ENCODE assay signal across 8 cellular contexts in genomic region chr5:95869173-95869855, GRCh38. TPM values are rescaled to one million over a fixed set of nuclear protein-coding genes. Genes with fewer than 3 reads are reported as not detected.
DNase-seq lines count a peak whose midpoint lies in the region; ATAC-seq and TF ChIP-seq lines count a peak whose summit lies in the region.
"Not testable (repeated sequence)": the region's sequence is repeated elsewhere in the genome, so short reads cannot be mapped to it uniquely, and the experiment has no call there.

No MANE protein-coding gene starts in this region.

- not testable (repeated sequence) for H3K9me3 Mint-ChIP-seq in CD4-positive, CD25-positive, alpha-beta regulatory T cell

- H3K27me3 ChIP-seq in CD4-positive, CD25-positive, alpha-beta regulatory T cell (ENCODE audit: control insufficient read depth, insufficient read depth, low read length); KMS-11 (ENCODE audit: insufficient read depth, low read depth); left lung: not testable (repeated sequence)

- H3K27ac ChIP-seq in CD4-positive, CD25-positive, alpha-beta regulatory T cell (ENCODE audit: insufficient read depth, low read length, poor library complexity, severe bottlenecking): peak overlapping the region; percentile 64
- H3K27ac ChIP-seq in KMS-11: peak overlapping the region; percentile 28
- H3K27ac ChIP-seq in left lung: peak overlapping the region in 1 of 2 donors; percentile 82

- not testable (repeated sequence) for H4K20me1 ChIP-seq in KMS-11 (ENCODE audit: insufficient read depth)

- H3K36me3 ChIP-seq in CD4-positive, CD25-positive, alpha-beta regulatory T cell (ENCODE audit: control insufficient read depth, insufficient read depth, low read length); KMS-11 (ENCODE audit: insufficient read depth); left lung: not testable (repeated sequence)

- not testable (repeated sequence) for TF ChIP-seq CTCF in KMS-11 (conservative IDR thresholded peaks at IDR 0.05; ENCODE audit: low read depth, low read length); left lung (IDR thresholded peaks at IDR 0.05)

- H3K27me3 Mint-ChIP-seq in CD4-positive, CD25-positive, alpha-beta regulatory T cell: not testable (repeated sequence)

- not testable (repeated sequence) for H3K36me3 Mint-ChIP-seq in CD4-positive, CD25-positive, alpha-beta regulatory T cell

- peak; percentile 89 to 91 for ATAC-seq in CD4-positive, CD25-positive, alpha-beta regulatory T cell (ENCODE audit: low read depth in 2 of 2)
- ATAC-seq in GM19328 (IDR thresholded peaks at IDR 0.05; ENCODE audit: unreplicated experiment) (peak; percentile 40), HG02678 (IDR thresholded peaks at IDR 0.05; ENCODE audit: unreplicated experiment) (peak; percentile 52), left lung (peak; percentile 17)

- H3K4me1 Mint-ChIP-seq in CD4-positive, CD25-positive, alpha-beta regulatory T cell: peaks cover 25 to 36% (median 26%) of the 10 kb centered on the region in 4 donors

- not testable (repeated sequence) for H3K9ac ChIP-seq in KMS-11

- peak overlapping the region; percentile 63 for H3K4me2 ChIP-seq in KMS-11

- not testable (repeated sequence) for H2AFZ ChIP-seq in KMS-11 (ENCODE audit: low read depth)

- H3K4me3 Mint-ChIP-seq in CD4-positive, CD25-positive, alpha-beta regulatory T cell: peak overlapping the region; percentile 24 to 59 (median 47)

- peak overlapping the region; percentile 5 to 79 (median 32) for H3K27ac Mint-ChIP-seq in CD4-positive, CD25-positive, alpha-beta regulatory T cell

- H3K4me1 ChIP-seq in CD4-positive, CD25-positive, alpha-beta regulatory T cell (ENCODE audit: control insufficient read depth, insufficient read depth, low read length, poor library complexity, severe bottlenecking): peaks cover 29% of the 10 kb centered on the region
- peaks cover 58% of the 10 kb centered on the region for H3K4me1 ChIP-seq in KMS-11 (ENCODE audit: low read depth, poor library complexity, severe bottlenecking)
- H3K4me1 ChIP-seq in left lung: peaks cover 8 to 50% of the 10 kb centered on the region in 2 donors

- not testable (repeated sequence) for H3K79me2 ChIP-seq in KMS-11 (ENCODE audit: insufficient read depth, low read depth)

- H3K9me3 ChIP-seq in CD4-positive, CD25-positive, alpha-beta regulatory T cell (ENCODE audit: control insufficient read depth in 2 of 2, low read length in 2 of 2); left lung: not testable (repeated sequence)

- intact Hi-C loops in left lung (cut with DNase I): not testable (repeated sequence)

- H3K4me3 ChIP-seq in CD4-positive, CD25-positive, alpha-beta regulatory T cell (ENCODE audit: low read depth, low read length): peak overlapping the region; percentile 56
- H3K4me3 ChIP-seq in KMS-11 (IDR thresholded peaks at IDR 0.05; ENCODE audit: insufficient read depth, low read depth, low read length); left lung: not testable (repeated sequence)

- peak; percentile 19 to 82 (median 61) for DNase-seq in CD4-positive, CD25-positive, alpha-beta regulatory T cell
- DNase-seq in activated CD4-positive, CD25-positive, alpha-beta regulatory T cell treated with anti-CD3 and anti-CD28 coated beads, Interleukin-2, amount 50 U/mL, for 16 hours (ENCODE audit: low read depth, low spot score): peak; percentile 13
- DNase-seq in activated effector memory CD4-positive, alpha-beta T cell treated with Interleukin-2 at 50 U/mL for 16 hours: peak; percentile 39
- not testable (repeated sequence) for DNase-seq in left lung
- DNase-seq in stimulated activated CD8-positive, alpha-beta memory T cell treated with anti-CD3 and anti-CD28 coated beads, Interleukin-12 subunit alpha, Interleukin-12 subunit beta, amount 100 ng/mL, for 1 hour (ENCODE audit: low read depth): peak; percentile 27

RNA-seq across cellular contexts. Expression of gene GLRX, which starts 46.8 kb away (rescaled TPM):
- 82.9 TPM for total RNA-seq in CD4-positive, CD25-positive, alpha-beta regulatory T cell
- 100 to 1,000 TPM; 319 to 399 (median 348) TPM for polyA plus RNA-seq in CD4-positive, CD25-positive, alpha-beta regulatory T cell
- total RNA-seq in left lung: 10 to 100 TPM; 60.3 to 98.1 TPM

Comparison
In these comparisons a context has a peak if more than half of its experiments do, and no peak if none do; other contexts are left out.
1. ATAC-seq: peak in every context shown above with its lines; median percentile 90 in CD4-positive, CD25-positive, alpha-beta regulatory T cell; 52 in HG02678; 40 in GM19328; 17 in left lung.